Comparison of ENCODE assay signal across 19 cellular contexts in the genomic region with DNA sequence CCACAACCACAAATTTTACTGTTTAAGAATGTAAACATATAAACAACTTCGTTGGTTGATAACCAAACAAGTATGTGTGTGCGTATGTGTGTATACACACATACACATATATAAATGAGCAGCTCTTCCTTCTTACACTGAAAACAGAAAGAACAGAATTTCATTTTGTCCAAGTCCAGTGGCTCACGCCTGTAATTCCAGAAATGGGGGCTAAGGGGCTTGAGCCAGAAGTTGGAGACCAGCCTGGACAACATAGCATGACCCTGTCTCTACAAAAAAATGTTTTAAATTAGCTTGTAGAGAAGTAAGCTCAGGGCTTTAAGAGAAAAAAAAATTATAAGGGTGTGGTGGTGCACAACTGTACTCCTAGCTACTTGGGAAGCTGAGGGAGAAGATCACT.
"Had no signal": no experiment of that assay in that cellular context is flagged by ENCODE, and none has a peak within 500 bp of the region (broad histone marks: within the 10 kb centered on the region; RNA-seq: fewer than 3 reads in every experiment).

No MANE protein-coding gene starts in this region.

- H3K36me3 ChIP-seq: colonic mucosa, ovary, upper lobe of right lung had no signal

- ATAC-seq: heart left ventricle; left lung; naive thymus-derived CD4-positive, alpha-beta T cell; upper lobe of right lung had no signal

- FAIRE-seq: endothelial cell of umbilical vein had no signal

- H3K27ac ChIP-seq: colonic mucosa, heart left ventricle, left lung, ovary, right atrium auricular region, suprapubic skin, tibial artery, upper lobe of right lung, vagina had no signal

- DNase-seq: colonic mucosa; dermis blood vessel endothelial cell; effector CD4-positive, alpha-beta T cell; endodermal cell; erythroblast; heart left ventricle; hippocampal formation; left lung; naive thymus-derived CD4-positive, alpha-beta T cell; ovary; stimulated activated CD4-positive, alpha-beta T cell treated with anti-CD3 and anti-CD28 coated beads, Interleukin-2, amount 100 ng/mL, for 48 hours; stimulated activated naive CD4-positive, alpha-beta T cell treated with Interleukin-2 at 50 U/mL for 16 hours; tibial artery; upper lobe of right lung had no signal

- H3K9me3 ChIP-seq: colonic mucosa, heart left ventricle, left lung, ovary, right atrium auricular region, suprapubic skin, tibial artery, upper lobe of right lung, vagina had no signal

- H3K27me3 ChIP-seq: colonic mucosa, ovary, right atrium auricular region, suprapubic skin, tibial artery, upper lobe of right lung, vagina had no signal

- H3K4me3 ChIP-seq: colonic mucosa, heart left ventricle, left lung, lung, ovary, right atrium auricular region, suprapubic skin, tibial artery, upper lobe of right lung, vagina had no signal
